ENCODE assay signal across 8 cellular contexts in the genomic region with DNA sequence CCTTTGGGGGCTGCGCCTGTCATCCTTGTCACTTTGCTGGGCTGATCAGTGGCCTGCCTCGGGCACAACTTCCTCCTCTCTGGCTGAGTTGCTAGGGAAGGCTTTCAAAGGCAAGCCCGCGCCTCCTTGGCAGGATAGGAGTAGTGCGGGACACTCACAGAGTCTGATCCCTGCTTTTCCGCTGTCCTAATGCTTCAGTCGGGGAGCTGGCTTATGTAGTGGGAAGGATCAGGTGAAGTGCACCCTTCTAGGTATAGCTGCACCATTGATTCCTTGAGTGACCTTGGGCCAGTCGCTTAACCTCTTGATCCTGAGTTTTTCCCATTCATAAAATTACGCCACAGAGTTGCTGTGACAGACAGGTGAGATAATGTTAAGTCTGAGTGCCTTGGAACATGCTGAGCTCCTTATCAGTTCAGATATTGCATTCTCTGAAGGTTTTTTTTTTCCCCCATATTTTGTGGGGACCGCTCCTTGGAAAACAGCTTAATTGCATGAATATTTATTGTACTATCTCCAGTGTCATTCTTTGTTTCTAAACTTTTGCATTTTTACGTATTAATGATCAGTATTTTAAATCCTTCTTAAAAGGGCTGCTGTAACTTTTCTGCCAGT. TPM values are rescaled to one million over a fixed set of nuclear protein-coding genes. Genes with fewer than 3 reads are reported as not detected.
DNase-seq lines count a peak whose midpoint lies in the region; ATAC-seq and TF ChIP-seq lines count a peak whose summit lies in the region.

No MANE protein-coding gene starts in this region.

- 7% methylated on average over 6 of the region's 11 CpGs for WGBS in mammary epithelial cell (ENCODE audit: low coverage, missing lambda C conversion rate)
- WGBS in right lobe of liver (ENCODE audit: insufficient coverage, low coverage, low lambda C conversion rate, missing lambda C conversion rate), result 3% methylated on average over 11 of the region's 11 CpGs

- peaks cover 61% of the 10 kb centered on the region for H3K79me2 ChIP-seq in mammary epithelial cell (ENCODE audit: insufficient read depth, low read length)

- CTCF ChIA-PET in mammary epithelial cell (lab: Charles Lee; ENCODE audit: low non-redundant PET), result no interaction called here

- dilution Hi-C loops in mammary epithelial cell (cut with HindIII; ENCODE audit: low sequenced_read_pairs), result no loop called here

- H3K27me3 ChIP-seq in NT2/D1 (ENCODE audit: insufficient read depth, insufficient read length), result no peaks in the 10 kb centered on the region
- no peaks in the 10 kb centered on the region for H3K27me3 ChIP-seq in mammary epithelial cell (ENCODE audit: insufficient read depth, low read length)
- no peaks in the 10 kb centered on the region for H3K27me3 ChIP-seq in right lobe of liver
- no peaks in the 10 kb centered on the region for H3K27me3 ChIP-seq in tibial artery

- H3K4me3 ChIP-seq in NT2/D1 (ENCODE audit: insufficient read length, low read depth) (peak overlapping the region; percentile 99), mammary epithelial cell (replicated peaks in 1 of 3; ENCODE audit: insufficient read depth in 1 of 3, low read depth in 2 of 3, low read length in 3 of 3) (peak overlapping the region; percentile 65 to 86 (median 70)), right lobe of liver (peak overlapping the region; percentile 89 to 99 (median 96)), tibial artery (peak overlapping the region; percentile 84 to 90)

- no peak for TF ChIP-seq POLR2A in right lobe of liver (IDR thresholded peaks at IDR 0.05)

- peaks cover 15% of the 10 kb centered on the region for H4K20me1 ChIP-seq in mammary epithelial cell (ENCODE audit: insufficient read depth, low read length)

- intact Hi-C loops in mammary epithelial cell (cut with micrococcal nuclease), result loop anchor here (1.0 to 5.0 kb wide), 4 partner anchors 71 to 218 kb away; a partner anchor contains a TSS
- intact Hi-C loops in right lobe of liver (cut with DNase I), result no loop called here
- intact Hi-C loops in tibial artery (cut with DNase I; ENCODE audit: low total_unique reads), result no loop called here

- in situ Hi-C loops in mammary epithelial cell (cut with MboI; ENCODE audit: low sequenced_read_pairs in 2 of 2), result loop anchor here in 1 of 2 donors (10.0 to 25.0 kb wide), 2 partner anchors 71 to 223 kb away; a partner anchor contains a TSS

- H3K4me1 ChIP-seq in NT2/D1 (ENCODE audit: insufficient read depth, insufficient read length) (no peaks in the 10 kb centered on the region), mammary epithelial cell (ENCODE audit: insufficient read depth, low read length) (peaks cover 6% of the 10 kb centered on the region), right lobe of liver (peaks cover 0 to 23% (median 8%) of the 10 kb centered on the region in 4 donors), tibial artery (peaks cover 0 to 63% (median 31%) of the 10 kb centered on the region in 4 donors)

- BruUV-seq in mammary epithelial cell (replicated peaks; lab: Mats Ljungman, UMichigan), result no TSS peak

- ATAC-seq in GM18502 (IDR thresholded peaks at IDR 0.05; ENCODE audit: poor library complexity, unreplicated experiment) (peak; percentile 14), HG02588 (IDR thresholded peaks at IDR 0.05; ENCODE audit: unreplicated experiment) (peak; percentile 8), right lobe of liver (peak; percentile 51 to 56 (median 54))

- no peak for TF ChIP-seq CTCF in mammary epithelial cell (conservative IDR thresholded peaks at IDR 0.05 in 1 of 2, IDR thresholded peaks at IDR 0.05 in 1 of 2; ENCODE audit: extremely low read depth in 1 of 2, insufficient read depth in 1 of 2, low read depth in 1 of 2, low read length in 2 of 2)
- TF ChIP-seq CTCF in right lobe of liver (IDR thresholded peaks at IDR 0.05), result peak in 1 of 4 donors; percentile 7
- peak in 1 of 2 experiments; percentile 21 for TF ChIP-seq CTCF in tibial artery (IDR thresholded peaks at IDR 0.05)

- H3K36me3 ChIP-seq in NT2/D1 (ENCODE audit: insufficient read depth, insufficient read length, low read length) (peaks cover 47% of the 10 kb centered on the region), mammary epithelial cell (ENCODE audit: insufficient read depth, low read length) (peaks cover 10% of the 10 kb centered on the region), right lobe of liver (no peaks in the 10 kb centered on the region), tibial artery (no peaks in the 10 kb centered on the region)

- H3K27ac ChIP-seq in mammary epithelial cell (ENCODE audit: insufficient read depth, low read depth, low read length), result peak overlapping the region; percentile 89
- peak overlapping the region; percentile 74 to 92 (median 84) for H3K27ac ChIP-seq in right lobe of liver
- peak overlapping the region; percentile 86 to 95 for H3K27ac ChIP-seq in tibial artery

- H3K9ac ChIP-seq in NT2/D1 (ENCODE audit: insufficient read length, low read depth) (peak overlapping the region; percentile 99), mammary epithelial cell (ENCODE audit: insufficient read depth, low read length) (peak overlapping the region; percentile 85)

- H3K9me3 ChIP-seq in NT2/D1 (ENCODE audit: insufficient read depth, low read length) (no peaks in the 10 kb centered on the region), mammary epithelial cell (replicated peaks; ENCODE audit: insufficient read depth, low read length) (no peaks in the 10 kb centered on the region), right lobe of liver (no peaks in the 10 kb centered on the region), tibial artery (no peaks in the 10 kb centered on the region)

- no peak for DNase-seq in NT2/D1 (ENCODE audit: low read depth, low spot score)
- DNase-seq in mammary epithelial cell, result no peak
- DNase-seq in right lobe of liver, result no peak
- DNase-seq in tibial artery, result no peak
- DNase-seq in NCI-H2081 treated with DMSO at 0.1 percent for 48 hours (lab: John Stamatoyannopoulos, UW), result no peak
- no peak for DNase-seq in activated gamma-delta T cell (lab: John Stamatoyannopoulos, UW)

- peak overlapping the region; percentile 83 for H3K4me2 ChIP-seq in mammary epithelial cell (ENCODE audit: insufficient read depth, low read depth, low read length)

- peak overlapping the region; percentile 82 for H2AFZ ChIP-seq in mammary epithelial cell (ENCODE audit: low read depth, low read length)

RNA-seq across cellular contexts. Expression of a gene that starts 0.9 kb away (rescaled TPM):
- total RNA-seq in mammary epithelial cell, result 100 to 1,000 TPM; 122 to 158 TPM
- polyA plus RNA-seq in mammary epithelial cell, result 60.4 TPM
- 171 TPM for polyA minus RNA-seq in mammary epithelial cell
- 10 to 100 TPM; 33.2 to 53.6 (median 45.0) TPM for total RNA-seq in right lobe of liver
